In the genomic region with DNA sequence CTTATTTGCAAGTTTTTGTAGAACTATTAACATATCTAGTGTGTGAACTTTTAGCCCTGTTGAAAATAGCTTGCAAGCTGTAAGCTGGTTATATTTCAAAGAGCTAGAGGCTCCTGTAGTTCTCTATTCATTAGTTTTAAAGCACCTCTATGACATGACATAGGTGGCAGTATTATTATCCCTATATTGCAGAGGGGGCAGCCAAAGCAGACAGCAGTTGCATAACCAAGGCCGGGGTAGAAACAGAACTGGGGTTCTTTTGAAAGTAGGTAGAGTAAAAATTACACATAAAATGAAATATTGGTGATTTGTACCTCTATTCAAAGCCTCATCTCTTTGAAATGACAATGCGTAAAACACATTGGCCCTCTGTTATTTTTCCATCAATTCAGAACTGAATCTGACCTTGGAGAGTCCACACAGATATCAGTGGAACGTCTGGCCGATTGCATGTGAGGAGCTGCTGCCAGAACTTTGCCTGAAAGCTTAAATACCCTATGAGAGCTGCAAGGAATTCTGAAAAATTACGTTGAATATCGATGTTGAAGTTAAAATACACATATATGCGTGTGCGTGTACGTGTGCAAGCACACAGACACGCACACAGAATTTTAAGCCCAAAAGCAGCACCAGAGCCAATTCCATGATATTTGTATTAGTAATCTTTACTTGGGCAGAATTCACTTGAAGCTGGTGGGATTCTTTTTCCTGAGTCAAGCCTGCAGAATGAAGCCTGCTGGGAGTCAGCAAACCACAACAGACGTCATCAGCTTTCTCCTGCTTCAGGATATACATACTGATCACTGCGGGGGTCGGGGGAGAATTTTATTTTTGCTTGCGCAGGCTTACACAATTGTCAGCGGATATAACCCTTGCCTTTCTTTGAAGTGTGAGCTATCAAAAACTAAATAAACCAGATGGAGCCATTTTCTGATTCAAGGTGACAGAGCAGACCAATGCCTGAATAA, we compare ENCODE assay signal across 15 cellular contexts.
A peak's percentile ranks its signal among the peaks of the same experiment; 100 is the strongest.
DNase-seq lines count a peak whose midpoint lies in the region; ATAC-seq, FAIRE-seq and TF ChIP-seq lines count a peak whose summit lies in the region.
"Had no signal": no experiment of that assay in that cellular context is flagged by ENCODE, and none has a peak within 500 bp of the region (broad histone marks: within the 10 kb centered on the region; RNA-seq: fewer than 3 reads in every experiment).

No MANE protein-coding gene starts in this region.

- no peak overlapping the region for H3K4me3 ChIP-seq in bronchial epithelial cell (ENCODE audit: low read depth, low read length)
- H3K4me3 ChIP-seq in mesodermal cell (ENCODE audit: extremely low read depth, insufficient read depth, low read length, poor library complexity, severe bottlenecking), result no peak overlapping the region
- H3K4me3 ChIP-seq: gastrocnemius medialis, thyroid gland had no signal

- 74 to 84% methylated on average over 9 of the region's 15 CpGs for WGBS in mesodermal cell (ENCODE audit: insufficient coverage in 2 of 2), 2 experiments

- ATAC-seq in GM18517 (IDR thresholded peaks at IDR 0.05; ENCODE audit: unreplicated experiment), result no peak
- ATAC-seq in stimulated activated memory B cell treated with anti-CD40 and anti-IgM and Interleukin-4, amounts not matched to agents 10 μg/mL and 1 μg/mL and 100 μg/mL, for 72 hours, result no peak
- ATAC-seq in HG02642 (IDR thresholded peaks at IDR 0.05; ENCODE audit: poor library complexity, unreplicated experiment), result no peak
- ATAC-seq: gastrocnemius medialis had no signal

- peaks cover 1% of the 10 kb centered on the region for H3K9me3 Mint-ChIP-seq in stimulated activated memory B cell treated with anti-CD40 and anti-IgM and Interleukin-4, amounts not matched to agents 10 μg/mL and 1 μg/mL and 100 μg/mL, for 72 hours

- H3K36me3 ChIP-seq in bronchial epithelial cell (ENCODE audit: control insufficient read depth, insufficient read depth, low read length), result no peaks in the 10 kb centered on the region
- H3K36me3 ChIP-seq in mesodermal cell (ENCODE audit: control insufficient read depth, insufficient read depth, low read length), result no peaks in the 10 kb centered on the region
- H3K36me3 ChIP-seq: gastrocnemius medialis, thyroid gland had no signal

- no peak for TF ChIP-seq CTCF in bronchial epithelial cell (IDR thresholded peaks at IDR 0.05; ENCODE audit: insufficient read depth, low read length, severe bottlenecking)

- no peak overlapping the region for H3K27ac Mint-ChIP-seq in stimulated activated memory B cell treated with anti-CD40 and anti-IgM and Interleukin-4, amounts not matched to agents 10 μg/mL and 1 μg/mL and 100 μg/mL, for 72 hours

- peak overlapping the region; percentile 82 for H3K27ac ChIP-seq in mesodermal cell (ENCODE audit: low read depth, low read length, severe bottlenecking)
- H3K27ac ChIP-seq: gastrocnemius medialis, HL-60, thyroid gland had no signal

- no peaks in the 10 kb centered on the region for H3K27me3 ChIP-seq in bronchial epithelial cell (ENCODE audit: control insufficient read depth, insufficient read depth, low read length)
- H3K27me3 ChIP-seq: gastrocnemius medialis, thyroid gland had no signal

- FAIRE-seq in bronchial epithelial cell (lab: Jason Lieb, UNC), result no peak

- no peaks in the 10 kb centered on the region for H3K36me3 Mint-ChIP-seq in stimulated activated memory B cell treated with anti-CD40 and anti-IgM and Interleukin-4, amounts not matched to agents 10 μg/mL and 1 μg/mL and 100 μg/mL, for 72 hours

- no peaks in the 10 kb centered on the region for H3K9me3 ChIP-seq in mesodermal cell (ENCODE audit: control insufficient read depth, low read length)
- H3K9me3 ChIP-seq: Caco-2, gastrocnemius medialis, thyroid gland had no signal

- H3K4me1 Mint-ChIP-seq in stimulated activated memory B cell treated with anti-CD40 and anti-IgM and Interleukin-4, amounts not matched to agents 10 μg/mL and 1 μg/mL and 100 μg/mL, for 72 hours, result no peaks in the 10 kb centered on the region

- peaks cover 34% of the 10 kb centered on the region for H3K4me1 ChIP-seq in mesodermal cell (ENCODE audit: control insufficient read depth, insufficient read depth, low read length, poor library complexity, severe bottlenecking)
- H3K4me1 ChIP-seq: Caco-2 had no signal

- H3K27me3 Mint-ChIP-seq in stimulated activated memory B cell treated with anti-CD40 and anti-IgM and Interleukin-4, amounts not matched to agents 10 μg/mL and 1 μg/mL and 100 μg/mL, for 72 hours, result no peaks in the 10 kb centered on the region

- H3K4me3 Mint-ChIP-seq in stimulated activated memory B cell treated with anti-CD40 and anti-IgM and Interleukin-4, amounts not matched to agents 10 μg/mL and 1 μg/mL and 100 μg/mL, for 72 hours, result no peak overlapping the region

- DNase-seq in AG20443 (ENCODE audit: low spot score), result peak; percentile 84
- peak; percentile 41 for DNase-seq in NCI-H2227 (lab: John Stamatoyannopoulos, UW; ENCODE audit: unreplicated experiment)
- peak; percentile 22 for DNase-seq in bronchial epithelial cell (ENCODE audit: low read depth)
- no peak for DNase-seq in LoVo (ENCODE audit: low spot score)
- DNase-seq: activated CD4-positive, alpha-beta T cell treated with anti-CD3 and anti-CD28 coated beads, Interleukin-2, amount 50 U/mL, for 4 hours; Caco-2; gastrocnemius medialis; NCI-H2081; SHP77; thyroid gland had no signal
